Comparison of ENCODE assay signal across 20 cellular contexts in the genomic region with DNA sequence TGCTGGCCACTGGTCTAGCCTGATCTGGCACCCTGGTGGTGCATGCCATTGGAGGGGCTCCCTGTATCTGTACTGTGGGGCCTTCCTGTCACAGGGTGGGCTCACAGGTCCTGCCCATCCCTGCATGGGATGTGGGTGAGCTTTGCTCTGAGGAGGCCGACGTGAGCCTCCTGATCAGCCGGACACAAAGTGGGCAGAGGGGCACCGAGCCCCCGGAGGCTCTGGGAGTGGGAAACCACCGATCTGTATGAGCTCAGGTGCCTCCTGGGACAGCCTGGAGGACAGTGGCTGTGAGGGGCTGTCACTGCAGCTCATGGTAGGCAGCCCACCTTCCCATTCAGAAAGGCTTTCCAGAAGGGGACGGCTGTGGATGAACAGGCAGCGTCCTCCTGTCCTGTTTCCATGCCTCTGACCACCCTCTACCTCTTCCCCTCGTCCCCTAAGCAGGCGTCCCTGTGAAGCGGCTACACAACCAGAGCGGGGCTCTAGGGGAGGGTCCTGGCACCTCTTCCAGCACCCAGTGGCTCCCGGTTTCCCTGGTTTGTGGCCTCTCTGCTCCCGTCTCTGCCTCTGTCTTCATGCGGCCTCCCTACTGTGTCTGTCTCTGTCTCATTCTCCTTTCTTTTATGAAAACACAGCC.
DNase-seq lines count a peak whose midpoint lies in the region; ATAC-seq and TF ChIP-seq lines count a peak whose summit lies in the region.
"Had no signal": no experiment of that assay in that cellular context is flagged by ENCODE, and none has a peak within 500 bp of the region (broad histone marks: within the 10 kb centered on the region; RNA-seq: fewer than 3 reads in every experiment).

No MANE protein-coding gene starts in this region.

- no peak for ATAC-seq in left cardiac atrium
- no peak for ATAC-seq in psoas muscle
- no peak for ATAC-seq in upper lobe of right lung
- ATAC-seq: stimulated activated naive CD8-positive, alpha-beta T cell treated with anti-CD3 and anti-CD28 coated beads, Interleukin-15, Interleukin-2, amounts not matched to agents 100 U/mL and 50 U/mL, for 24 hours had no signal

- peaks cover 7% of the 10 kb centered on the region for H3K4me1 Mint-ChIP-seq in glutamatergic neuron (ENCODE audit: low read depth, unreplicated experiment)
- H3K4me1 Mint-ChIP-seq: activated B cell treated with CpG ODN at 0.5 μM for 24 hours; activated naive CD8-positive, alpha-beta T cell treated with anti-CD3 and anti-CD28 coated beads for 36 hours had no signal

- peak overlapping the region; percentile 40 for H3K27ac Mint-ChIP-seq in glutamatergic neuron (ENCODE audit: unreplicated experiment)
- H3K27ac Mint-ChIP-seq: activated B cell treated with CpG ODN at 0.5 μM for 24 hours; activated naive CD8-positive, alpha-beta T cell treated with anti-CD3 and anti-CD28 coated beads for 36 hours; CD14-positive monocyte; dendritic cell treated with granulocyte-macrophage colony-stimulating factor and Interleukin-4, amounts not matched to agents 40 ng/mL and 50 ng/mL, for 4 days had no signal

- DNase-seq in left ventricle myocardium inferior: no peak
- DNase-seq in left cardiac atrium: no peak
- DNase-seq in glutamatergic neuron: no peak
- peak in 1 of 2 donors; percentile 44 for DNase-seq in psoas muscle
- peak; percentile 87 to 95 for DNase-seq in vagina (ENCODE audit: extremely low spot score in 2 of 2)
- DNase-seq in GM03348 (ENCODE audit: low spot score): no peak
- DNase-seq in stimulated activated naive CD4-positive, alpha-beta T cell treated with Interleukin-2 at 50 U/mL for 16 hours (lab: John Stamatoyannopoulos, UW): no peak
- no peak for DNase-seq in upper lobe of right lung
- DNase-seq: activated B cell treated with CpG ODN at 0.5 μM for 24 hours; activated naive CD8-positive, alpha-beta T cell treated with anti-CD3 and anti-CD28 coated beads for 36 hours; brain microvascular endothelial cell; DMS 273 treated with DMSO at 0.1 percent for 48 hours; GOT3; MG63; NCI-H1436; NCI-H510A treated with DMSO at 0.1 percent for 48 hours; stimulated activated naive CD8-positive, alpha-beta T cell treated with anti-CD3 and anti-CD28 coated beads, Interleukin-15, Interleukin-2, amounts not matched to agents 100 U/mL and 50 U/mL, for 24 hours had no signal

- H3K4me1 ChIP-seq in left ventricle myocardium inferior: peaks cover 55% of the 10 kb centered on the region
- peaks cover 45% of the 10 kb centered on the region for H3K4me1 ChIP-seq in psoas muscle
- peaks cover 43% of the 10 kb centered on the region for H3K4me1 ChIP-seq in vagina
- H3K4me1 ChIP-seq in upper lobe of right lung: peaks cover 15% of the 10 kb centered on the region

- no peaks in the 10 kb centered on the region for H3K27me3 ChIP-seq in left ventricle myocardium inferior (ENCODE audit: low read depth)
- no peaks in the 10 kb centered on the region for H3K27me3 ChIP-seq in psoas muscle (ENCODE audit: insufficient read depth in 3 of 3, low read length in 2 of 3)
- H3K27me3 ChIP-seq in vagina: no peaks in the 10 kb centered on the region
- no peaks in the 10 kb centered on the region for H3K27me3 ChIP-seq in upper lobe of right lung
- H3K27me3 ChIP-seq: brain microvascular endothelial cell, hepatocyte, MG63 had no signal

- peaks cover 9% of the 10 kb centered on the region for H3K27me3 Mint-ChIP-seq in glutamatergic neuron (ENCODE audit: unreplicated experiment)
- H3K27me3 Mint-ChIP-seq: activated B cell treated with CpG ODN at 0.5 μM for 24 hours had no signal

- 91 to 93% (median 93%) methylated on average over 15 of the region's 15 CpGs for WGBS in psoas muscle, 3 donors

- H3K4me3 ChIP-seq in left ventricle myocardium inferior (no peak overlapping the region), psoas muscle (no peak overlapping the region), vagina (no peak overlapping the region), upper lobe of right lung (no peak overlapping the region)
- H3K4me3 ChIP-seq: hepatocyte, MG63 had no signal

- peaks cover 4% of the 10 kb centered on the region for H3K9me3 Mint-ChIP-seq in glutamatergic neuron (ENCODE audit: unreplicated experiment)
- H3K9me3 Mint-ChIP-seq: activated B cell treated with CpG ODN at 0.5 μM for 24 hours; activated naive CD8-positive, alpha-beta T cell treated with anti-CD3 and anti-CD28 coated beads for 36 hours; dendritic cell treated with granulocyte-macrophage colony-stimulating factor and Interleukin-4, amounts not matched to agents 40 ng/mL and 50 ng/mL, for 4 days had no signal

- TF ChIP-seq CTCF in left ventricle myocardium inferior (IDR thresholded peaks at IDR 0.05; ENCODE audit: borderline replicate concordance) (no peak), glutamatergic neuron (IDR thresholded peaks at IDR 0.05; ENCODE audit: partially characterized antibody, unreplicated experiment) (no peak), psoas muscle (IDR thresholded peaks at IDR 0.05) (no peak), vagina (IDR thresholded peaks at IDR 0.05) (no peak), upper lobe of right lung (IDR thresholded peaks at IDR 0.05) (no peak)

- intact Hi-C loops in left ventricle myocardium inferior (cut with micrococcal nuclease): no loop called here
- intact Hi-C loops in left cardiac atrium (cut with DNase I): loop anchor here in 1 of 2 donors (5.0 kb wide), 1 partner anchor 119 kb away; no protein-coding TSS in a partner anchor
- intact Hi-C loops in psoas muscle (cut with DNase I): no loop called here
- intact Hi-C loops in vagina (cut with DNase I): no loop called here
- intact Hi-C loops in upper lobe of right lung (cut with DNase I): no loop called here

- H3K4me3 Mint-ChIP-seq in glutamatergic neuron (ENCODE audit: unreplicated experiment): no peak overlapping the region
- H3K4me3 Mint-ChIP-seq: activated B cell treated with CpG ODN at 0.5 μM for 24 hours; activated naive CD8-positive, alpha-beta T cell treated with anti-CD3 and anti-CD28 coated beads for 36 hours; CD14-positive monocyte; dendritic cell treated with granulocyte-macrophage colony-stimulating factor and Interleukin-4, amounts not matched to agents 40 ng/mL and 50 ng/mL, for 4 days had no signal

- no peak for TF ChIP-seq POLR2A in vagina (IDR thresholded peaks at IDR 0.05)

- no peaks in the 10 kb centered on the region for H3K9me3 ChIP-seq in left ventricle myocardium inferior (replicated peaks)
- H3K9me3 ChIP-seq in psoas muscle: no peaks in the 10 kb centered on the region
- H3K9me3 ChIP-seq in vagina: no peaks in the 10 kb centered on the region
- H3K9me3 ChIP-seq in upper lobe of right lung: no peaks in the 10 kb centered on the region
- H3K9me3 ChIP-seq: MG63 had no signal

- H3K36me3 ChIP-seq in left ventricle myocardium inferior (no peaks in the 10 kb centered on the region), psoas muscle (ENCODE audit: insufficient read depth in 1 of 2, low read depth in 1 of 2) (no peaks in the 10 kb centered on the region), vagina (no peaks in the 10 kb centered on the region), upper lobe of right lung (no peaks in the 10 kb centered on the region)
- H3K36me3 ChIP-seq: brain microvascular endothelial cell, MG63 had no signal

- peaks cover 7% of the 10 kb centered on the region for H3K36me3 Mint-ChIP-seq in glutamatergic neuron (ENCODE audit: unreplicated experiment)
- H3K36me3 Mint-ChIP-seq: activated naive CD8-positive, alpha-beta T cell treated with anti-CD3 and anti-CD28 coated beads for 36 hours; CD14-positive monocyte had no signal

- H3K27ac ChIP-seq in left ventricle myocardium inferior (replicated peaks): peak overlapping the region; percentile 92
- peak overlapping the region; percentile 97 for H3K27ac ChIP-seq in psoas muscle
- peak overlapping the region; percentile 93 for H3K27ac ChIP-seq in vagina
- H3K27ac ChIP-seq in upper lobe of right lung: no peak overlapping the region
- H3K27ac ChIP-seq: brain microvascular endothelial cell had no signal

Comparison
In these comparisons a context has a peak if more than half of its experiments do, and no peak if none do; other contexts are left out.
1. DNase-seq: peak in vagina (2 of 2); none in left ventricle myocardium inferior (single experiment), left cardiac atrium (single experiment), glutamatergic neuron (single experiment), GM03348 (single experiment), stimulated activated naive CD4-positive, alpha-beta T cell treated with Interleukin-2 at 50 U/mL for 16 hours (single experiment) and upper lobe of right lung (single experiment).